In the genomic region with DNA sequence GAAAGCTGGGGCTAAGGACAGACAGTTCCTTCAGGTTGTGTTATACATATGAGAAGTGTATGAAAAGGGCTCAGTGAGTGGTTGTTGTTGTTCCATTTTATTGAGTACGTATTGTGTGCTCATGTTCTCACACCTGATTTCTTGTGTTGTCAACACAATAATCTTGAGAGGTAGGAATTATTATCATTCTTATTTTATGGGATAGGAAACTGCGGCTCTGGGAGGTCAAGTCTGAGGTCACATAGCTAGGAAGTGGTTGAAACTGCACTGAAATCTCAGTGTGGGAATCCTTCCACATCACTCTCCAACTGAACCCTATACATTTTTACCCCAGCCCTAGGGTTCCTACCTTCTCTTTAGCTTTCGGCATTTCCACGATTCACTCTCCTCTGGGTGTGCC, we compare ENCODE assay signal across 20 cellular contexts.
DNase-seq lines count a peak whose midpoint lies in the region; ATAC-seq and TF ChIP-seq lines count a peak whose summit lies in the region.
"Had no signal": no experiment of that assay in that cellular context is flagged by ENCODE, and none has a peak within 500 bp of the region (broad histone marks: within the 10 kb centered on the region; RNA-seq: fewer than 3 reads in every experiment).

No MANE protein-coding gene starts in this region.

- DNase-seq in activated CD4-positive, alpha-beta T cell treated with anti-CD3 and anti-CD28 coated beads for 36 hours, result no peak
- DNase-seq in activated CD4-positive, alpha-beta T cell treated with anti-CD3 and anti-CD28 coated beads, Interleukin-2, amount 50 U/mL, for 1 hour, result no peak
- DNase-seq in activated naive CD8-positive, alpha-beta T cell treated with anti-CD3 and anti-CD28 coated beads, Interleukin-2, amount 10 ng/mL, durations not matched to agents 7 days and 5 days, result no peak
- no peak for DNase-seq in nephron progenitor cell
- no peak for DNase-seq in aorta
- DNase-seq in colonic mucosa, result no peak
- DNase-seq: effector CD8-positive, alpha-beta T cell; heart right ventricle; islet precursor cell; NCI-H146; NCI-H2227 treated with DMSO at 0.1 percent for 48 hours; WERI-Rb-1 had no signal

- H3K9me3 ChIP-seq in aorta (ENCODE audit: control insufficient read depth, low read length) (no peaks in the 10 kb centered on the region), colonic mucosa (no peaks in the 10 kb centered on the region)
- H3K9me3 ChIP-seq: breast epithelium, heart right ventricle, prostate gland had no signal

- no peaks in the 10 kb centered on the region for H3K9me3 Mint-ChIP-seq in activated CD4-positive, alpha-beta T cell treated with anti-CD3 and anti-CD28 coated beads for 36 hours (ENCODE audit: low read depth)
- H3K9me3 Mint-ChIP-seq in IgD-negative memory B cell, result peaks cover 0 to 2% (median 0%) of the 10 kb centered on the region in 3 donors
- no peaks in the 10 kb centered on the region for H3K9me3 Mint-ChIP-seq in activated naive CD8-positive, alpha-beta T cell treated with anti-CD3 and anti-CD28 coated beads, Interleukin-2, amount 10 ng/mL, durations not matched to agents 7 days and 5 days
- H3K9me3 Mint-ChIP-seq in nephron progenitor cell, result peaks cover 4% of the 10 kb centered on the region
- H3K9me3 Mint-ChIP-seq: type B pancreatic cell had no signal

- WGBS in aorta, 2 donors, result 90 to 92% methylated on average over 4 of the region's 4 CpGs

- H3K27ac Mint-ChIP-seq in activated CD4-positive, alpha-beta T cell treated with anti-CD3 and anti-CD28 coated beads for 36 hours, result peak overlapping the region; percentile 78
- H3K27ac Mint-ChIP-seq in IgD-negative memory B cell (peak overlapping the region; percentile 47 to 95 (median 68)), nephron progenitor cell (peak overlapping the region; percentile 33)
- peak overlapping the region; percentile 90 for H3K27ac Mint-ChIP-seq in activated naive CD8-positive, alpha-beta T cell treated with anti-CD3 and anti-CD28 coated beads, Interleukin-2, amount 10 ng/mL, durations not matched to agents 7 days and 5 days
- H3K27ac Mint-ChIP-seq: type B pancreatic cell had no signal

- H3K27ac ChIP-seq in aorta (ENCODE audit: low read depth in 1 of 2, low read length in 2 of 2), result no peak overlapping the region
- no peak overlapping the region for H3K27ac ChIP-seq in colonic mucosa
- H3K27ac ChIP-seq: breast epithelium, C4-2B, prostate gland, RWPE1, WERI-Rb-1 had no signal

- POLR2A ChIA-PET in activated CD4-positive, alpha-beta T cell treated with anti-CD3 and anti-CD28 coated beads for 36 hours (lab: Charles Lee), result no interaction called here
- POLR2A ChIA-PET in activated naive CD8-positive, alpha-beta T cell treated with anti-CD3 and anti-CD28 coated beads, Interleukin-2, amount 10 ng/mL, durations not matched to agents 7 days and 5 days (lab: Charles Lee), result interaction anchor here (1.1 to 2.2 kb wide), 5 partner anchors 30 to 125 kb away, joined by 4 to 8 read pairs (median 6); no protein-coding TSS in a partner anchor

- H3K4me3 ChIP-seq in aorta (ENCODE audit: low read length in 2 of 2), result no peak overlapping the region
- H3K4me3 ChIP-seq in colonic mucosa, result no peak overlapping the region
- H3K4me3 ChIP-seq: breast epithelium, heart right ventricle, prostate gland had no signal

- CTCF ChIA-PET in activated CD4-positive, alpha-beta T cell treated with anti-CD3 and anti-CD28 coated beads for 36 hours (lab: Charles Lee), result interaction anchor here (1.6 kb wide), 1 partner anchor 139 kb away, joined by 8 read pairs; no protein-coding TSS in a partner anchor

- no peak for ATAC-seq in activated CD4-positive, alpha-beta T cell treated with anti-CD3 and anti-CD28 coated beads for 36 hours
- ATAC-seq in activated naive CD8-positive, alpha-beta T cell treated with anti-CD3 and anti-CD28 coated beads, Interleukin-2, amount 10 ng/mL, durations not matched to agents 7 days and 5 days (ENCODE audit: low read depth), result no peak
- no peak for ATAC-seq in HG03045 (IDR thresholded peaks at IDR 0.05; ENCODE audit: unreplicated experiment)
- no peak for ATAC-seq in aorta (ENCODE audit: low FRiP score)

- H3K27me3 ChIP-seq in aorta (ENCODE audit: control insufficient read depth in 1 of 2, insufficient read depth in 2 of 2, low read length in 1 of 2), result no peaks in the 10 kb centered on the region
- no peaks in the 10 kb centered on the region for H3K27me3 ChIP-seq in colonic mucosa
- H3K27me3 ChIP-seq: breast epithelium, heart right ventricle had no signal

- H3K4me1 ChIP-seq in aorta (ENCODE audit: control insufficient read depth in 1 of 2, insufficient read depth in 2 of 2, low read length in 2 of 2), result no peaks in the 10 kb centered on the region
- H3K4me1 ChIP-seq in colonic mucosa, result no peaks in the 10 kb centered on the region
- H3K4me1 ChIP-seq: breast epithelium, prostate gland had no signal

- H3K4me3 Mint-ChIP-seq in activated CD4-positive, alpha-beta T cell treated with anti-CD3 and anti-CD28 coated beads for 36 hours, result no peak overlapping the region
- peak overlapping the region in 2 of 4 donors; percentile 39 to 55 for H3K4me3 Mint-ChIP-seq in IgD-negative memory B cell
- H3K4me3 Mint-ChIP-seq in activated naive CD8-positive, alpha-beta T cell treated with anti-CD3 and anti-CD28 coated beads, Interleukin-2, amount 10 ng/mL, durations not matched to agents 7 days and 5 days, result no peak overlapping the region
- no peak overlapping the region for H3K4me3 Mint-ChIP-seq in nephron progenitor cell
- H3K4me3 Mint-ChIP-seq: nephron, type B pancreatic cell had no signal

- peaks cover 43% of the 10 kb centered on the region for H3K4me1 Mint-ChIP-seq in activated CD4-positive, alpha-beta T cell treated with anti-CD3 and anti-CD28 coated beads for 36 hours
- peaks cover 18 to 47% (median 44%) of the 10 kb centered on the region in 3 donors for H3K4me1 Mint-ChIP-seq in IgD-negative memory B cell
- H3K4me1 Mint-ChIP-seq in activated naive CD8-positive, alpha-beta T cell treated with anti-CD3 and anti-CD28 coated beads, Interleukin-2, amount 10 ng/mL, durations not matched to agents 7 days and 5 days, result peaks cover 40% of the 10 kb centered on the region
- H3K4me1 Mint-ChIP-seq in nephron progenitor cell, result peaks cover 58% of the 10 kb centered on the region

- intact Hi-C loops in activated CD4-positive, alpha-beta T cell treated with anti-CD3 and anti-CD28 coated beads for 36 hours (cut with DNase I, micrococcal nuclease), result no loop called here
- intact Hi-C loops in aorta (cut with DNase I), result no loop called here
- intact Hi-C loops in colonic mucosa (cut with DNase I), result no loop called here

- H3K36me3 ChIP-seq in aorta (ENCODE audit: control insufficient read depth in 1 of 2, insufficient read depth in 2 of 2, low read length in 1 of 2), result no peaks in the 10 kb centered on the region
- no peaks in the 10 kb centered on the region for H3K36me3 ChIP-seq in colonic mucosa
- H3K36me3 ChIP-seq: breast epithelium, heart right ventricle, prostate gland, WERI-Rb-1 had no signal

- no peak for TF ChIP-seq CTCF in nephron progenitor cell (IDR thresholded peaks at IDR 0.05)
- TF ChIP-seq CTCF in colonic mucosa (IDR thresholded peaks at IDR 0.05), result no peak

- H3K27me3 Mint-ChIP-seq in activated CD4-positive, alpha-beta T cell treated with anti-CD3 and anti-CD28 coated beads for 36 hours, result no peaks in the 10 kb centered on the region
- H3K27me3 Mint-ChIP-seq in IgD-negative memory B cell (peaks cover 2% of the 10 kb centered on the region), nephron progenitor cell (ENCODE audit: low read depth, poor library complexity) (no peaks in the 10 kb centered on the region)
- no peaks in the 10 kb centered on the region for H3K27me3 Mint-ChIP-seq in activated naive CD8-positive, alpha-beta T cell treated with anti-CD3 and anti-CD28 coated beads, Interleukin-2, amount 10 ng/mL, durations not matched to agents 7 days and 5 days
- H3K27me3 Mint-ChIP-seq: type B pancreatic cell had no signal

- no peak overlapping the region for H3K9ac ChIP-seq in colonic mucosa (ENCODE audit: low read depth in 2 of 2, low read length in 2 of 2)

- H3K36me3 Mint-ChIP-seq in activated CD4-positive, alpha-beta T cell treated with anti-CD3 and anti-CD28 coated beads for 36 hours (ENCODE audit: low read depth), result peaks cover 2% of the 10 kb centered on the region
- peaks cover 3% of the 10 kb centered on the region for H3K36me3 Mint-ChIP-seq in IgD-negative memory B cell
- peaks cover 5% of the 10 kb centered on the region for H3K36me3 Mint-ChIP-seq in activated naive CD8-positive, alpha-beta T cell treated with anti-CD3 and anti-CD28 coated beads, Interleukin-2, amount 10 ng/mL, durations not matched to agents 7 days and 5 days
- H3K36me3 Mint-ChIP-seq in nephron progenitor cell (ENCODE audit: low read depth), result no peaks in the 10 kb centered on the region
- H3K36me3 Mint-ChIP-seq: type B pancreatic cell had no signal

Comparison
In these comparisons a context has a peak if more than half of its experiments do, and no peak if none do; other contexts are left out.
1. H3K27ac Mint-ChIP-seq: peak in every context shown above with its lines; median percentile 90 in activated naive CD8-positive, alpha-beta T cell treated with anti-CD3 and anti-CD28 coated beads, Interleukin-2, amount 10 ng/mL, durations not matched to agents 7 days and 5 days; 78 in activated CD4-positive, alpha-beta T cell treated with anti-CD3 and anti-CD28 coated beads for 36 hours; 68 in IgD-negative memory B cell; 33 in nephron progenitor cell.